In the genomic region with DNA sequence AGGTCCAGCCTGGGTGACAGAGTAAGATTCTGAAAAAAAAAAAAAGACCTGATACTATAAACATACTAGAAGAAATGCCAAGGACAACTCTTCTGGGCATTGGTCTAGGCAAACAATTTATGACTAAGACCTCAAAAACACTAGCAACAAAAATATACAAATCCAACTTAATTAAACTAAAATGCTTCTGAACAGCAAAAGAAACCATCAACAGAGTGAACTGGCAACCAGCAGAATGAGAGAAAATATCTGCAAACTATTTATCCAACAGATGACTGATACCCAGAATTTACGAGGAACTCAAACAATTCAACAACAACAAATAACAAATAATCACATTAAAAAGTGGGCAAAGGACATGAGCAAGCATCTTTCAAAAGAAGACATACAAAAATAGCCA, we compare ENCODE assay signal across 28 cellular contexts. TPM values are rescaled to one million over a fixed set of nuclear protein-coding genes. Genes with fewer than 3 reads are reported as not detected.
"Had no signal": no experiment of that assay in that cellular context is flagged by ENCODE, and none has a peak within 500 bp of the region (broad histone marks: within the 10 kb centered on the region; RNA-seq: fewer than 3 reads in every experiment).

No MANE protein-coding gene starts in this region.

- H3K27me3 ChIP-seq: neutrophil, right lobe of liver, sigmoid colon, stomach, tibial artery, transverse colon, upper lobe of right lung, uterus had no signal

- DNase-seq: naive thymus-derived CD4-positive, alpha-beta T cell; natural killer cell; nephron progenitor cell; nucleus accumbens; posterior cingulate gyrus; psoas muscle; right cardiac atrium; right lobe of liver; sigmoid colon; small intestine; stimulated activated CD4-positive, alpha-beta T cell treated with anti-CD3 and anti-CD28 coated beads, Interleukin-15, amount 100 ng/mL, for 24 hours; stimulated activated CD4-positive, alpha-beta T cell treated with anti-CD3 and anti-CD28 coated beads, Interleukin-2, amount 100 ng/mL, for 24 hours; stimulated activated CD4-positive, alpha-beta T cell treated with anti-CD3 and anti-CD28 coated beads, Interleukin-2, amount 100 ng/mL, for 48 hours; stimulated activated CD4-positive, alpha-beta T cell treated with anti-CD3 and anti-CD28 coated beads, Interleukin-4, amount 100 ng/mL, for 24 hours; stimulated activated naive B cell treated with anti-CD40 and anti-IgM and Interleukin-4, amounts not matched to agents 10 μg/mL and 1 μg/mL and 100 μg/mL, for 72 hours; stimulated activated naive CD4-positive, alpha-beta T cell treated with Interleukin-2 at 50 U/mL for 16 hours; stomach; tibial artery; transverse colon; upper lobe of right lung; uterus had no signal

- H3K4me1 ChIP-seq: parathyroid adenoma, psoas muscle, sigmoid colon, stomach, tibial artery, transverse colon, upper lobe of right lung, uterus had no signal

- H3K4me3 Mint-ChIP-seq: naive thymus-derived CD4-positive, alpha-beta T cell; natural killer cell; nephron progenitor cell; neural crest cell; stimulated activated effector memory CD8-positive, alpha-beta T cell treated with anti-CD3 and anti-CD28 coated beads, Interleukin-12 subunit alpha, Interleukin-12 subunit beta, amount 100 ng/mL, for 72 hours; stimulated activated naive B cell treated with anti-CD40 and anti-IgM and Interleukin-4, amounts not matched to agents 10 μg/mL and 1 μg/mL and 100 μg/mL, for 72 hours; stimulated activated naive CD8-positive, alpha-beta T cell treated with anti-CD3 and anti-CD28 coated beads, Interleukin-15, Interleukin-2, amounts not matched to agents 100 ng/mL and 50 ng/mL, for 24 hours; type B pancreatic cell had no signal

- H3K27ac ChIP-seq: neutrophil, parathyroid adenoma, psoas muscle, right lobe of liver, sigmoid colon, stomach, tibial artery, transverse colon, upper lobe of right lung, uterus had no signal

- H3K4me3 ChIP-seq: psoas muscle, right lobe of liver, sigmoid colon, stomach, tibial artery, transverse colon, upper lobe of right lung, uterus had no signal

- H3K36me3 ChIP-seq: neutrophil, right lobe of liver, sigmoid colon, stomach, tibial artery, transverse colon, upper lobe of right lung, uterus had no signal

- H3K9me3 ChIP-seq: neutrophil, right lobe of liver, sigmoid colon, transverse colon, upper lobe of right lung, uterus had no signal

- H3K27me3 Mint-ChIP-seq: stimulated activated naive B cell treated with anti-CD40 and anti-IgM and Interleukin-4, amounts not matched to agents 10 μg/mL and 1 μg/mL and 100 μg/mL, for 72 hours; stimulated activated naive CD8-positive, alpha-beta T cell treated with anti-CD3 and anti-CD28 coated beads, Interleukin-15, Interleukin-2, amounts not matched to agents 100 ng/mL and 50 ng/mL, for 24 hours; type B pancreatic cell had no signal

- H3K36me3 Mint-ChIP-seq: naive thymus-derived CD4-positive, alpha-beta T cell; natural killer cell; stimulated activated effector memory CD8-positive, alpha-beta T cell treated with anti-CD3 and anti-CD28 coated beads, Interleukin-12 subunit alpha, Interleukin-12 subunit beta, amount 100 ng/mL, for 72 hours; stimulated activated naive B cell treated with anti-CD40 and anti-IgM and Interleukin-4, amounts not matched to agents 10 μg/mL and 1 μg/mL and 100 μg/mL, for 72 hours; type B pancreatic cell had no signal

- ATAC-seq: naive thymus-derived CD4-positive, alpha-beta T cell; natural killer cell; psoas muscle; right cardiac atrium; right lobe of liver; stimulated activated effector memory CD8-positive, alpha-beta T cell treated with anti-CD3 and anti-CD28 coated beads, Interleukin-12 subunit alpha, Interleukin-12 subunit beta, amount 100 ng/mL, for 72 hours; stimulated activated naive B cell treated with anti-CD40 and anti-IgM and Interleukin-4, amounts not matched to agents 10 μg/mL and 1 μg/mL and 100 μg/mL, for 72 hours; upper lobe of right lung had no signal

- FAIRE-seq: small intestine had no signal

- H3K27ac Mint-ChIP-seq: naive thymus-derived CD4-positive, alpha-beta T cell; natural killer cell; nephron progenitor cell; progenitor cell of endocrine pancreas; stimulated activated effector memory CD8-positive, alpha-beta T cell treated with anti-CD3 and anti-CD28 coated beads, Interleukin-12 subunit alpha, Interleukin-12 subunit beta, amount 100 ng/mL, for 72 hours; stimulated activated naive B cell treated with anti-CD40 and anti-IgM and Interleukin-4, amounts not matched to agents 10 μg/mL and 1 μg/mL and 100 μg/mL, for 72 hours; stimulated activated naive CD8-positive, alpha-beta T cell treated with anti-CD3 and anti-CD28 coated beads, Interleukin-15, Interleukin-2, amounts not matched to agents 100 ng/mL and 50 ng/mL, for 24 hours; type B pancreatic cell had no signal

- H3K4me1 Mint-ChIP-seq: naive thymus-derived CD4-positive, alpha-beta T cell; natural killer cell; nephron progenitor cell; neural crest cell; stimulated activated effector memory CD8-positive, alpha-beta T cell treated with anti-CD3 and anti-CD28 coated beads, Interleukin-12 subunit alpha, Interleukin-12 subunit beta, amount 100 ng/mL, for 72 hours; stimulated activated naive B cell treated with anti-CD40 and anti-IgM and Interleukin-4, amounts not matched to agents 10 μg/mL and 1 μg/mL and 100 μg/mL, for 72 hours had no signal

RNA-seq across cellular contexts. Expression of gene GPC6, which starts 26.8 kb away (rescaled TPM):
- total RNA-seq: naive thymus-derived CD4-positive, alpha-beta T cell; natural killer cell had no signal
- polyA plus RNA-seq: naive thymus-derived CD4-positive, alpha-beta T cell had no signal
